In genomic region chrX:48924270-48924669, GRCh38 we compare ENCODE assay signal across 1 cellular context.
TF ChIP-seq lines count a peak whose summit lies in the region.

No MANE protein-coding gene starts in this region.

TF ChIP-seq in K562, 482 proteins besides CTCF, POLR2A, EP300 and RAD21:
- TF ChIP-seq MTA1 (IDR thresholded peaks at IDR 0.05; ENCODE audit: borderline replicate concordance): no peak
- TF ChIP-seq KDM5B (IDR thresholded peaks at IDR 0.05; ENCODE audit: insufficient replicate concordance, low read depth, low read length): no peak
- TF ChIP-seq ID3 (CRISPR knock-in tag; IDR thresholded peaks at IDR 0.05): no peak
- no peak for TF ChIP-seq ID3 (tag; IDR thresholded peaks at IDR 0.05)
- TF ChIP-seq HLTF (IDR thresholded peaks at IDR 0.05): no peak
- TF ChIP-seq ZNF76 (CRISPR knock-in tag; IDR thresholded peaks at IDR 0.05; ENCODE audit: borderline replicate concordance): no peak
- TF ChIP-seq ZC3H4 (CRISPR knock-in tag; IDR thresholded peaks at IDR 0.05; ENCODE audit: borderline replicate concordance): no peak
- TF ChIP-seq ARID3A (IDR thresholded peaks at IDR 0.05; ENCODE audit: borderline replicate concordance, low read depth, low read length): no peak
- TF ChIP-seq CCAR2 (IDR thresholded peaks at IDR 0.05; ENCODE audit: low read depth, low read length): no peak
- no peak for TF ChIP-seq ZNF764 (CRISPR knock-in tag; IDR thresholded peaks at IDR 0.05; ENCODE audit: low read depth)
- no peak for TF ChIP-seq HMBOX1 (IDR thresholded peaks at IDR 0.05)
